1 cellular context compared by ENCODE assay signal in the genomic region with DNA sequence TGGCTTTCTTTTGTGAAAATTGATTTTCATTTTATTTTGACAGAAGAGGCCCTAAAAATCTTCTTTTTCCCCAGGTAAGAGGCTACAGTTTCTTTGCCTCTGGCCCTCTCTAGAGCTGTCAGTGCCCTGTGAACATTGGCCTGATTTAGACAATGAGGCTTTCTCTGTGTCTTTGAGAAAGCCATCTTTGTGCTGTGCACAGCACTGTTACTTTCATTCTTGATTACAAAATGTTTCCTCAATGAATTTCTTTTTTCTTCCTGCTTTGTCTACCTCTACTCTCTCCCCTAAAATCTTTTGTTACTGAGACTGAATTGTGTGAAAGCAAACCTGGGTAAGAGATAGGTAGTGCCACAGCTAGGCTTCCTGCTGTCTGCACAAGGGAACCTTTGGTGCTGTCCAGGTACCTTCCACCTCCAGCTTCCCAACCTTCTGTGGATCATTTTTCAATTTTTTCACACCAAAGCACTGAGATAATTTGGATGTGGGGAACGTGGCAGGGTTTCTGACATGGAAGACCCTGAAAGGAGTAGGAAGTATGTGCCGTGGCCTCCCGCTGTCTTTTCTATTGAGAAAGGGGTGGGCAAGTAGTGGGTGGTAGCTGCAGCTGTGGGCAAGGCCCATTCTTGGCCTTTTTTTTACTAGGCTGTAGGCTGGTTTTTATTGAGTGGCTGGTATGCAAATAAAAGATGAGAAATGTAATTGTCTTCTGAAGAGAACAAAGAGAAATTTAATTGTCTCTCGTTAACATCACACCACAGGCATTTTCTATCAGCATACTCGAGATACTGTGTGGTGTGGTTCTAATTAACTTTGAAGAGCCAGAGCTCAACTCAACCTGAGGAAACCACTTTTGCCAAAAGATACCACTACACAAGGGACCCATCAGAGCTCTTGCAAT.
TF ChIP-seq lines count a peak whose summit lies in the region.

No MANE protein-coding gene starts in this region.

TF ChIP-seq in K562, 482 proteins besides CTCF, POLR2A, EP300 and RAD21:
- TF ChIP-seq TAF15 (IDR thresholded peaks at IDR 0.05; ENCODE audit: low read depth, low read length) (no peak), TCF3 (CRISPR knock-in tag; IDR thresholded peaks at IDR 0.05) (no peak), SMC3 (conservative IDR thresholded peaks at IDR 0.05; ENCODE audit: insufficient read depth, low read depth, low read length) (no peak), PPARD (CRISPR knock-in tag; IDR thresholded peaks at IDR 0.05) (no peak)
- TF ChIP-seq, protein P1, sequence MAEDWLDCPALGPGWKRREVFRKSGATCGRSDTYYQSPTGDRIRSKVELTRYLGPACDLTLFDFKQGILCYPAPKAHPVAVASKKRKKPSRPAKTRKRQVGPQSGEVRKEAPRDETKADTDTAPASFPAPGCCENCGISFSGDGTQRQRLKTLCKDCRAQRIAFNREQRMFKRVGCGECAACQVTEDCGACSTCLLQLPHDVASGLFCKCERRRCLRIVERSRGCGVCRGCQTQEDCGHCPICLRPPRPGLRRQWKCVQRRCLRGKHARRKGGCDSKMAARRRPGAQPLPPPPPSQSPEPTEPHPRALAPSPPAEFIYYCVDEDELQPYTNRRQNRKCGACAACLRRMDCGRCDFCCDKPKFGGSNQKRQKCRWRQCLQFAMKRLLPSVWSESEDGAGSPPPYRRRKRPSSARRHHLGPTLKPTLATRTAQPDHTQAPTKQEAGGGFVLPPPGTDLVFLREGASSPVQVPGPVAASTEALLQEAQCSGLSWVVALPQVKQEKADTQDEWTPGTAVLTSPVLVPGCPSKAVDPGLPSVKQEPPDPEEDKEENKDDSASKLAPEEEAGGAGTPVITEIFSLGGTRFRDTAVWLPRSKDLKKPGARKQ (CRISPR knock-in tag; IDR thresholded peaks at IDR 0.05): no peak
